33 cellular contexts compared by ENCODE assay signal in genomic region chr12:42774238-42774637, GRCh38.
"Had no signal": no experiment of that assay in that cellular context is flagged by ENCODE, and none has a peak within 500 bp of the region (broad histone marks: within the 10 kb centered on the region; RNA-seq: fewer than 3 reads in every experiment).

No MANE protein-coding gene starts in this region.

- H3K36me3 ChIP-seq: adrenal gland, ascending aorta, brain microvascular endothelial cell, breast epithelium, cardiac muscle cell had no signal

- H3K27ac ChIP-seq: adrenal gland, ascending aorta, body of pancreas, brain microvascular endothelial cell, breast epithelium, cardiac muscle cell had no signal

- H3K9me3 ChIP-seq: adrenal gland had no signal

- DNase-seq: activated effector memory CD4-positive, alpha-beta T cell treated with anti-CD3 and anti-CD28 coated beads, Interleukin-2, amount 50 U/mL, for 16 hours; activated effector memory CD4-positive, alpha-beta T cell treated with Interleukin-2 at 50 U/mL for 16 hours; activated gamma-delta T cell; activated gamma-delta T cell treated with Interleukin-2 at 50 U/mL for 16 hours; activated naive CD4-positive, alpha-beta T cell; activated naive CD4-positive, alpha-beta T cell treated with anti-CD3 and anti-CD28 coated beads for 36 hours; activated naive CD4-positive, alpha-beta T cell treated with anti-CD3 and anti-CD28 coated beads, Interleukin-2, amount 10 ng/mL, durations not matched to agents 7 days and 5 days; activated naive CD4-positive, alpha-beta T cell treated with anti-CD3 and anti-CD28 coated beads, Interleukin-2, amount 50 U/mL, for 16 hours; activated naive CD4-positive, alpha-beta T cell treated with Interleukin-2 at 50 U/mL for 16 hours; activated naive CD8-positive, alpha-beta T cell treated with anti-CD3 and anti-CD28 coated beads for 36 hours; activated naive CD8-positive, alpha-beta T cell treated with anti-CD3 and anti-CD28 coated beads, Interleukin-2, amount 10 ng/mL, durations not matched to agents 7 days and 5 days; activated naive CD8-positive, alpha-beta T cell treated with anti-CD3 and anti-CD28 coated beads, Interleukin-2, amount 50 U/mL, for 24 hours; activated T-cell treated with anti-CD3 and anti-CD28 coated beads, Interleukin-2, amount 50 U/mL, for 24 hours; activated T-cell treated with anti-CD3 and anti-CD28 coated beads, Interleukin-2, amount 50 U/mL, for 4 hours; activated T-cell treated with anti-CD3 and anti-CD28 coated beads, Interleukin-2, amount 50 U/mL, for 48 hours; activated T-cell treated with anti-CD3 and anti-CD28 coated beads, Interleukin-2, amount 50 U/mL, for 72 hours; adrenal gland; amniotic stem cell; amygdala; anterior cingulate cortex; aorta; body of pancreas; brain microvascular endothelial cell; caudate nucleus; central memory CD4-positive, alpha-beta T cell; cerebellar nuclear complex had no signal

- FAIRE-seq: astrocyte, bronchial epithelial cell had no signal

- H3K4me3 ChIP-seq: adrenal gland, ascending aorta, body of pancreas, breast epithelium, cardiac muscle cell had no signal

- H3K4me1 ChIP-seq: adrenal gland, ascending aorta, breast epithelium had no signal

- ATAC-seq: activated naive CD4-positive, alpha-beta T cell treated with anti-CD3 and anti-CD28 coated beads, Interleukin-2, amount 50 U/mL, for 72 hours; activated naive CD8-positive, alpha-beta T cell treated with anti-CD3 and anti-CD28 coated beads, Interleukin-2, amount 50 U/mL, for 24 hours; activated T-cell treated with anti-CD3 and anti-CD28 coated beads, Interleukin-2, amount 50 U/mL, for 4 hours; activated T-cell treated with anti-CD3 and anti-CD28 coated beads, Interleukin-2, amount 50 U/mL, for 72 hours; activated T-helper 17 cell treated with anti-CD3 and anti-CD28 coated beads, Interleukin-2, amount 50 U/mL, for 72 hours; body of pancreas had no signal

- H3K27me3 ChIP-seq: adrenal gland, ascending aorta, body of pancreas, brain microvascular endothelial cell, breast epithelium, cardiac muscle cell had no signal
